Comparison of ENCODE assay signal across 1 cellular context in genomic region chr11:76801736-76802135, GRCh38.
A peak's percentile ranks its signal among the peaks of the same experiment; 100 is the strongest.
TF ChIP-seq lines count a peak whose summit lies in the region.

No MANE protein-coding gene starts in this region.

TF ChIP-seq in IMR-90, 13 proteins besides CTCF, POLR2A, EP300 and RAD21:
- TF ChIP-seq SMC3 (IDR thresholded peaks at IDR 0.05; ENCODE audit: low read depth, low read length) (no peak), RCOR1 (IDR thresholded peaks at IDR 0.05; ENCODE audit: insufficient replicate concordance, low read length) (no peak), BHLHE40 (IDR thresholded peaks at IDR 0.05; ENCODE audit: low read depth, low read length) (peak; percentile 44; the same call in 1 of the 2 replicates), USF2 (IDR thresholded peaks at IDR 0.05; ENCODE audit: low read depth, low read length) (peak; percentile 48; the same call in 1 of the 2 replicates)
